Comparison of ENCODE assay signal across 11 cellular contexts in genomic region chr9:105883847-105884246, GRCh38.
DNase-seq lines count a peak whose midpoint lies in the region; ATAC-seq and TF ChIP-seq lines count a peak whose summit lies in the region.
"Had no signal": no experiment of that assay in that cellular context is flagged by ENCODE, and none has a peak within 500 bp of the region (broad histone marks: within the 10 kb centered on the region; RNA-seq: fewer than 3 reads in every experiment).

No MANE protein-coding gene starts in this region.

- H3K36me3 ChIP-seq in esophagus muscularis mucosa: no peaks in the 10 kb centered on the region
- H3K36me3 ChIP-seq in BE2C: no peaks in the 10 kb centered on the region
- H3K36me3 ChIP-seq in Karpas-422 (ENCODE audit: insufficient read depth, low read length): no peaks in the 10 kb centered on the region
- H3K36me3 ChIP-seq: upper lobe of left lung had no signal

- TF ChIP-seq POLR2A in esophagus muscularis mucosa (IDR thresholded peaks at IDR 0.05; ENCODE audit: low read depth): no peak

- no peak for TF ChIP-seq CTCF in esophagus muscularis mucosa (IDR thresholded peaks at IDR 0.05)
- TF ChIP-seq CTCF in BE2C (IDR thresholded peaks at IDR 0.05; ENCODE audit: low read depth, low read length): no peak

- no peaks in the 10 kb centered on the region for H4K20me1 ChIP-seq in Karpas-422 (ENCODE audit: insufficient read depth, low read depth, low read length)

- no peak overlapping the region for H3K4me2 ChIP-seq in Karpas-422 (ENCODE audit: low read depth, low read length, poor library complexity, severe bottlenecking)

- intact Hi-C loops in esophagus muscularis mucosa (cut with DNase I): no loop called here

- H3K4me1 ChIP-seq in esophagus muscularis mucosa (no peaks in the 10 kb centered on the region), BE2C (no peaks in the 10 kb centered on the region), Karpas-422 (ENCODE audit: low read length) (no peaks in the 10 kb centered on the region; the same call in 1 of the 2 replicates)
- H3K4me1 ChIP-seq: upper lobe of left lung had no signal

- no peak for TF ChIP-seq EP300 in esophagus muscularis mucosa (IDR thresholded peaks at IDR 0.05)

- no peak overlapping the region for H3K9ac ChIP-seq in Karpas-422 (ENCODE audit: low read length)

- H3K4me3 ChIP-seq in esophagus muscularis mucosa (no peak overlapping the region), BE2C (ENCODE audit: low read depth, low read length) (no peak overlapping the region), Karpas-422 (ENCODE audit: low read length) (no peak overlapping the region)
- H3K4me3 ChIP-seq: upper lobe of left lung had no signal

- 81% methylated on average over 2 of the region's 2 CpGs for WGBS in esophagus muscularis mucosa

- no peaks in the 10 kb centered on the region for H3K79me2 ChIP-seq in Karpas-422 (ENCODE audit: low read length)

- ATAC-seq in GM21786 (IDR thresholded peaks at IDR 0.05; ENCODE audit: unreplicated experiment): peak; percentile 88
- ATAC-seq in HG03521 (IDR thresholded peaks at IDR 0.05; ENCODE audit: unreplicated experiment): peak; percentile 81

- H3K27ac ChIP-seq in esophagus muscularis mucosa (replicated peaks in 1 of 4) (no peak overlapping the region), Karpas-422 (ENCODE audit: low read length) (no peak overlapping the region)
- H3K27ac ChIP-seq: 22Rv1, upper lobe of left lung had no signal

- H3K9me2 ChIP-seq in Karpas-422 (replicated peaks; ENCODE audit: insufficient read depth, low read length): no peaks in the 10 kb centered on the region

- H3K9me3 ChIP-seq in esophagus muscularis mucosa (no peaks in the 10 kb centered on the region), BE2C (no peaks in the 10 kb centered on the region), Karpas-422 (ENCODE audit: low read length) (no peaks in the 10 kb centered on the region)
- H3K9me3 ChIP-seq: upper lobe of left lung had no signal

- H3K27me3 ChIP-seq in esophagus muscularis mucosa (no peaks in the 10 kb centered on the region), BE2C (no peaks in the 10 kb centered on the region; the same call in 1 of the 2 replicates), Karpas-422 (ENCODE audit: low read length) (no peaks in the 10 kb centered on the region)
- H3K27me3 ChIP-seq: upper lobe of left lung had no signal

- H2AFZ ChIP-seq in Karpas-422 (ENCODE audit: low read length): no peak overlapping the region

- peak; percentile 3 for DNase-seq in NK-92 treated with Interleukin-12 subunit alpha and Interleukin-12 subunit beta, amount 100 ng/mL, for 24 hours (lab: John Stamatoyannopoulos, UW)
- DNase-seq in NK-92 (lab: John Stamatoyannopoulos, UW; ENCODE audit: unreplicated experiment): no peak
- DNase-seq in esophagus muscularis mucosa (ENCODE audit: extremely low spot score): peak; percentile 19
- DNase-seq in BE2C: no peak
- no peak for DNase-seq in Karpas-422
- DNase-seq in GM03348 (ENCODE audit: low spot score): no peak
- DNase-seq: NCI-H526, upper lobe of left lung had no signal

Comparison
In these comparisons a context has a peak if more than half of its experiments do, and no peak if none do; other contexts are left out.
1. DNase-seq: peak in NK-92 treated with Interleukin-12 subunit alpha and Interleukin-12 subunit beta, amount 100 ng/mL, for 24 hours (single experiment) and esophagus muscularis mucosa (single experiment); none in NK-92 (single experiment), BE2C (single experiment), Karpas-422 (single experiment) and GM03348 (single experiment).